10 cellular contexts compared by ENCODE assay signal in genomic region chr3:146968204-146968651, GRCh38.
A peak's percentile ranks its signal among the peaks of the same experiment; 100 is the strongest.
DNase-seq lines count a peak whose midpoint lies in the region; ATAC-seq, FAIRE-seq and TF ChIP-seq lines count a peak whose summit lies in the region.
"Had no signal": no experiment of that assay in that cellular context is flagged by ENCODE, and none has a peak within 500 bp of the region (broad histone marks: within the 10 kb centered on the region; RNA-seq: fewer than 3 reads in every experiment).

No MANE protein-coding gene starts in this region.

- DNase-seq in HFF-Myc (ENCODE audit: extremely low read depth, low read depth) (peak; percentile 78), T1000 (lab: John Stamatoyannopoulos, UW) (peak; percentile 17), fibroblast of the conjunctiva (ENCODE audit: low read depth) (peak; percentile 39), urothelium cell line (ENCODE audit: low spot score) (peak; percentile 34), NCI-H774 (lab: John Stamatoyannopoulos, UW) (no peak), dorsolateral prefrontal cortex (no peak)
- DNase-seq: effector CD8-positive, alpha-beta T cell; left lung; NCI-H510A treated with DMSO at 0.1 percent for 48 hours had no signal

- no peak overlapping the region for H3K4me3 ChIP-seq in HFF-Myc (replicated peaks; ENCODE audit: low read depth, low read length)
- H3K4me3 ChIP-seq in dorsolateral prefrontal cortex = no peak overlapping the region
- H3K4me3 ChIP-seq: left lung had no signal

- no peaks in the 10 kb centered on the region for H3K27me3 ChIP-seq in dorsolateral prefrontal cortex
- H3K27me3 ChIP-seq: left lung had no signal

- ATAC-seq in esophagus mucosa = no peak
- ATAC-seq: left lung had no signal

- intact Hi-C loops in dorsolateral prefrontal cortex (cut with DNase I) = no loop called here

- no peak for FAIRE-seq in urothelium cell line (lab: Jason Lieb, UNC)

- no peak for TF ChIP-seq CTCF in HFF-Myc (IDR thresholded peaks at IDR 0.05; ENCODE audit: low read depth, low read length, missing control alignments)
- no peak for TF ChIP-seq CTCF in dorsolateral prefrontal cortex (IDR thresholded peaks at IDR 0.05 in 54 of 56, conservative IDR thresholded peaks at IDR 0.05 in 2 of 56; ENCODE audit: low read depth in 1 of 56, partially characterized antibody in 56 of 56)

- H3K27ac ChIP-seq in dorsolateral prefrontal cortex = peak overlapping the region in 24 of 59 donors; percentile 0 to 62 (median 34)

Comparison
In these comparisons a context has a peak if more than half of its experiments do, and no peak if none do; other contexts are left out.
1. DNase-seq: peak in HFF-Myc (single experiment), T1000 (single experiment), fibroblast of the conjunctiva (single experiment) and urothelium cell line (single experiment); none in NCI-H774 (single experiment) and dorsolateral prefrontal cortex (0 of 10).